Comparison of ENCODE assay signal across 26 cellular contexts in genomic region chr6:21804941-21805610, GRCh38.
DNase-seq lines count a peak whose midpoint lies in the region; ATAC-seq, FAIRE-seq and TF ChIP-seq lines count a peak whose summit lies in the region.
"Had no signal": no experiment of that assay in that cellular context is flagged by ENCODE, and none has a peak within 500 bp of the region (broad histone marks: within the 10 kb centered on the region; RNA-seq: fewer than 3 reads in every experiment).

No MANE protein-coding gene starts in this region.

- H3K4me2 ChIP-seq in neuronal stem cell (ENCODE audit: insufficient read depth, low read length, poor library complexity, severe bottlenecking), result no peak overlapping the region

- peaks cover 7 to 50% (median 47%) of the 10 kb centered on the region in 4 donors for H3K4me1 ChIP-seq in esophagus muscularis mucosa
- H3K4me1 ChIP-seq in neuronal stem cell (ENCODE audit: control insufficient read depth in 2 of 2, insufficient read depth in 1 of 2, low read depth in 1 of 2, low read length in 2 of 2), result peaks cover 7 to 9% of the 10 kb centered on the region in 2 donors

- H3K18ac ChIP-seq in neuronal stem cell (ENCODE audit: low read length), result no peak overlapping the region

- peak overlapping the region; percentile 43 for H3K27ac Mint-ChIP-seq in WTC11
- peak overlapping the region; percentile 95 for H3K27ac Mint-ChIP-seq in nephron progenitor cell
- H3K27ac Mint-ChIP-seq: activated B cell treated with CpG ODN at 0.5 μM for 24 hours; activated naive CD8-positive, alpha-beta T cell; activated T-cell treated with anti-CD3 and anti-CD28 coated beads, Interleukin-2, amount 50 U/mL, for 24 hours; stimulated activated effector memory CD8-positive, alpha-beta T cell treated with anti-CD3 and anti-CD28 coated beads, Interleukin-12 subunit alpha, Interleukin-12 subunit beta, amount 100 ng/mL, for 72 hours; T-cell had no signal

- no peak overlapping the region for H4K8ac ChIP-seq in neuronal stem cell (ENCODE audit: low read depth, low read length)

- peak; percentile 34 for DNase-seq in EH (ENCODE audit: low read depth)
- no peak for DNase-seq in WTC11 (ENCODE audit: low spot score)
- no peak for DNase-seq in esophagus muscularis mucosa (ENCODE audit: extremely low spot score)
- no peak for DNase-seq in nephron progenitor cell
- no peak for DNase-seq in urothelium cell line (ENCODE audit: low spot score)
- DNase-seq in neuronal stem cell (ENCODE audit: low spot score), result no peak
- DNase-seq in SKM-1 treated with dmso at 0.1 percent for 144 hours (lab: John Stamatoyannopoulos, UW; ENCODE audit: unreplicated experiment), result no peak
- DNase-seq in retina, result no peak
- DNase-seq: activated B cell treated with CpG ODN at 0.5 μM for 24 hours; activated CD4-positive, alpha-beta T cell treated with anti-CD3 and anti-CD28 coated beads, Interleukin-2, amount 50 U/mL, for 1 hour; activated effector memory CD4-positive, alpha-beta T cell treated with anti-CD3 and anti-CD28 coated beads, Interleukin-2, amount 50 U/mL, for 16 hours; activated T-cell treated with anti-CD3 and anti-CD28 coated beads, Interleukin-2, amount 50 U/mL, for 24 hours; anterior cingulate cortex; dorsolateral prefrontal cortex; islet precursor cell; Kasumi-1; MV-4-11; NCI-H146; NCI-H748 treated with DMSO at 0.1 percent for 48 hours; SHP77 treated with DMSO at 0.1 percent for 48 hours; stimulated activated CD4-positive, alpha-beta T cell treated with anti-CD3 and anti-CD28 coated beads, Interleukin-15, amount 100 ng/mL, for 24 hours; T-cell; transverse colon had no signal

- H3K9me3 ChIP-seq in esophagus muscularis mucosa (no peaks in the 10 kb centered on the region), neuronal stem cell (replicated peaks in 1 of 2; ENCODE audit: control insufficient read depth in 2 of 2, insufficient read depth in 1 of 2, low read depth in 1 of 2, low read length in 2 of 2) (no peaks in the 10 kb centered on the region)
- H3K9me3 ChIP-seq: transverse colon had no signal

- TF ChIP-seq CTCF in WTC11 (IDR thresholded peaks at IDR 0.05) (no peak), esophagus muscularis mucosa (IDR thresholded peaks at IDR 0.05) (no peak), nephron progenitor cell (IDR thresholded peaks at IDR 0.05) (no peak)

- H3K4me1 Mint-ChIP-seq in WTC11, result peaks cover 51% of the 10 kb centered on the region
- peaks cover 68% of the 10 kb centered on the region for H3K4me1 Mint-ChIP-seq in nephron progenitor cell
- H3K4me1 Mint-ChIP-seq: activated B cell treated with CpG ODN at 0.5 μM for 24 hours; stimulated activated effector memory CD8-positive, alpha-beta T cell treated with anti-CD3 and anti-CD28 coated beads, Interleukin-12 subunit alpha, Interleukin-12 subunit beta, amount 100 ng/mL, for 72 hours; T-cell had no signal

- intact Hi-C loops in esophagus muscularis mucosa (cut with DNase I), result no loop called here

- no peak for TF ChIP-seq EP300 in esophagus muscularis mucosa (IDR thresholded peaks at IDR 0.05)

- no peak overlapping the region for H3K23ac ChIP-seq in neuronal stem cell (ENCODE audit: low read depth, low read length, poor library complexity)

- H3K36me3 ChIP-seq in esophagus muscularis mucosa (no peaks in the 10 kb centered on the region), neuronal stem cell (replicated peaks in 1 of 2; ENCODE audit: control insufficient read depth in 2 of 2, insufficient read depth in 2 of 2, low read length in 2 of 2) (peaks cover 0 to 74% of the 10 kb centered on the region in 2 donors)
- H3K36me3 ChIP-seq: transverse colon had no signal

- CTCF ChIA-PET in WTC11 (lab: Charles Lee), result no interaction called here

- H2AFZ ChIP-seq in neuronal stem cell (ENCODE audit: low read length), result no peak overlapping the region

- POLR2A ChIA-PET in WTC11 (lab: Charles Lee), result no interaction called here

- H3K36me3 Mint-ChIP-seq in WTC11 (peaks cover 21% of the 10 kb centered on the region), nephron progenitor cell (ENCODE audit: low read depth) (peaks cover 41% of the 10 kb centered on the region)
- H3K36me3 Mint-ChIP-seq: activated naive CD8-positive, alpha-beta T cell; stimulated activated effector memory CD8-positive, alpha-beta T cell treated with anti-CD3 and anti-CD28 coated beads, Interleukin-12 subunit alpha, Interleukin-12 subunit beta, amount 100 ng/mL, for 72 hours; T-cell had no signal

- H3K27me3 ChIP-seq in esophagus muscularis mucosa (no peaks in the 10 kb centered on the region), neuronal stem cell (ENCODE audit: control insufficient read depth in 3 of 3, insufficient read depth in 3 of 3, low read depth in 1 of 3, low read length in 3 of 3) (no peaks in the 10 kb centered on the region)
- H3K27me3 ChIP-seq: dorsolateral prefrontal cortex, transverse colon had no signal

- no peaks in the 10 kb centered on the region for H3K9me3 Mint-ChIP-seq in WTC11
- H3K9me3 Mint-ChIP-seq in nephron progenitor cell, result no peaks in the 10 kb centered on the region
- H3K9me3 Mint-ChIP-seq: activated B cell treated with CpG ODN at 0.5 μM for 24 hours; activated T-cell treated with anti-CD3 and anti-CD28 coated beads, Interleukin-2, amount 50 U/mL, for 24 hours; stimulated activated effector memory CD8-positive, alpha-beta T cell treated with anti-CD3 and anti-CD28 coated beads, Interleukin-12 subunit alpha, Interleukin-12 subunit beta, amount 100 ng/mL, for 72 hours; T-cell had no signal

- H3K27me3 Mint-ChIP-seq in WTC11 (ENCODE audit: low read depth) (no peaks in the 10 kb centered on the region), nephron progenitor cell (ENCODE audit: low read depth, poor library complexity) (peaks cover 3% of the 10 kb centered on the region)
- H3K27me3 Mint-ChIP-seq: activated B cell treated with CpG ODN at 0.5 μM for 24 hours; activated naive CD8-positive, alpha-beta T cell; activated T-cell treated with anti-CD3 and anti-CD28 coated beads, Interleukin-2, amount 50 U/mL, for 24 hours; T-cell had no signal

- no peak overlapping the region for H2BK12ac ChIP-seq in neuronal stem cell (ENCODE audit: low read length)

- H3K14ac ChIP-seq in neuronal stem cell (ENCODE audit: low read length), result no peak overlapping the region

- WGBS in esophagus muscularis mucosa, result 74% methylated on average over 8 of the region's 8 CpGs
- no CpG with 5 or more reads among the region's 8 CpGs for WGBS in neuronal stem cell (ENCODE audit: extremely low coverage in 2 of 2, insufficient read length in 2 of 2, insufficient replicate concordance in 1 of 2), 2 donors

- TF ChIP-seq POLR2A in esophagus muscularis mucosa (IDR thresholded peaks at IDR 0.05; ENCODE audit: low read depth), result no peak

- H2AK5ac ChIP-seq in neuronal stem cell (ENCODE audit: low read depth, low read length), result no peak overlapping the region

- H2BK120ac ChIP-seq in neuronal stem cell (ENCODE audit: low read depth, low read length), result no peak overlapping the region

- ATAC-seq in WTC11, result no peak
- ATAC-seq: stimulated activated effector memory CD8-positive, alpha-beta T cell treated with anti-CD3 and anti-CD28 coated beads, Interleukin-12 subunit alpha, Interleukin-12 subunit beta, amount 100 ng/mL, for 72 hours; T-cell had no signal

- no peak overlapping the region for H3K4ac ChIP-seq in neuronal stem cell (ENCODE audit: low read length)

- no peak for FAIRE-seq in urothelium cell line (lab: Jason Lieb, UNC)
- FAIRE-seq: G401.6 had no signal

- H3K4me3 Mint-ChIP-seq in WTC11, result no peak overlapping the region
- H3K4me3 Mint-ChIP-seq in nephron progenitor cell, result no peak overlapping the region
- H3K4me3 Mint-ChIP-seq: activated B cell treated with CpG ODN at 0.5 μM for 24 hours; activated naive CD8-positive, alpha-beta T cell; activated T-cell treated with anti-CD3 and anti-CD28 coated beads, Interleukin-2, amount 50 U/mL, for 24 hours; stimulated activated effector memory CD8-positive, alpha-beta T cell treated with anti-CD3 and anti-CD28 coated beads, Interleukin-12 subunit alpha, Interleukin-12 subunit beta, amount 100 ng/mL, for 72 hours; T-cell had no signal

- no peaks in the 10 kb centered on the region for H3K79me1 ChIP-seq in neuronal stem cell (ENCODE audit: low read depth, low read length)

- H3K9ac ChIP-seq in neuronal stem cell (ENCODE audit: low read depth, low read length, poor library complexity), result no peak overlapping the region

- H3K4me3 ChIP-seq in esophagus muscularis mucosa, result no peak overlapping the region
- no peak overlapping the region for H3K4me3 ChIP-seq in neuronal stem cell (ENCODE audit: low read length in 2 of 2)
- H3K4me3 ChIP-seq: dorsolateral prefrontal cortex, transverse colon had no signal

- H2BK5ac ChIP-seq in neuronal stem cell (ENCODE audit: low read length), result no peak overlapping the region

- no peak overlapping the region for H2BK15ac ChIP-seq in neuronal stem cell (ENCODE audit: low read length)

- peak overlapping the region; percentile 32 to 75 (median 67) for H3K27ac ChIP-seq in esophagus muscularis mucosa (replicated peaks in 1 of 4)
- H3K27ac ChIP-seq in neuronal stem cell (replicated peaks; ENCODE audit: low read length), result no peak overlapping the region
- H3K27ac ChIP-seq: dorsolateral prefrontal cortex, transverse colon had no signal

- no peak overlapping the region for H4K91ac ChIP-seq in neuronal stem cell (ENCODE audit: low read depth, low read length, poor library complexity)

TF ChIP-seq in WTC11, 78 proteins besides CTCF, POLR2A, EP300 and RAD21:
- no peak for TF ChIP-seq FOXJ3 (CRISPR knock-in tag; IDR thresholded peaks at IDR 0.05; ENCODE audit: borderline replicate concordance)
